ENCODE assay signal across 23 cellular contexts in the genomic region with DNA sequence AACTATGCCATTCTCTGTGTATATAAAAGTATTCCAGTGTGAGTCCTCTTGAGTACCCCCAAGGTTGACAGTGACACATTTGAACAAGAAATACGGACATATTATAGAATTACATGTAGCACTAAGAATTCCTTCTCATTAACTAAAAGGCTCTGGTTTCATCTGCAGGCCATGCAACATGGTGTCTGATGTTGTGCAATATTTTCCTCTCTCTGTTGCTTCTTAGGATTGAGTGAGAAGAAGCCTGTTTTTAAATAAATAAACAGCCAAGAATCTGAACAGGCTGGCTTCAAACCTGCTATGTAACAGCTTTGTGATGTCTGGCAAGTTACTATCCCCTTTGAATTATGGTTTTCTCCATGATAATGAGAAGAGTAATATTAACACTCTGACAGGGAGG. TPM values are rescaled to one million over a fixed set of nuclear protein-coding genes. Genes with fewer than 3 reads are reported as not detected.
"Had no signal": no experiment of that assay in that cellular context is flagged by ENCODE, and none has a peak within 500 bp of the region (broad histone marks: within the 10 kb centered on the region; RNA-seq: fewer than 3 reads in every experiment).

No MANE protein-coding gene starts in this region.

- H3K9me3 ChIP-seq: body of pancreas, colonic mucosa, gastroesophageal sphincter, left ventricle myocardium inferior, right atrium auricular region, stomach, testis, upper lobe of left lung had no signal

- H3K36me3 ChIP-seq: colonic mucosa, gastroesophageal sphincter, left ventricle myocardium inferior, right atrium auricular region, stomach, upper lobe of left lung had no signal

- H3K27me3 ChIP-seq: body of pancreas, colonic mucosa, gastroesophageal sphincter, right atrium auricular region, stomach, testis, upper lobe of left lung had no signal

- DNase-seq: activated CD4-positive, alpha-beta memory T cell treated with anti-CD3 and anti-CD28 coated beads, Interleukin-2, amount 10 ng/mL, durations not matched to agents 7 days and 5 days; activated CD4-positive, alpha-beta T cell treated with anti-CD3 and anti-CD28 coated beads for 4 hours; activated effector memory CD4-positive, alpha-beta T cell treated with anti-CD3 and anti-CD28 coated beads, Interleukin-2, amount 50 U/mL, for 16 hours; activated T-cell treated with anti-CD3 and anti-CD28 coated beads, Interleukin-2, amount 50 U/mL, for 48 hours; amniotic stem cell; body of pancreas; caudate nucleus; colonic mucosa; left ventricle myocardium inferior; mesendoderm; nucleus accumbens; stimulated activated CD4-positive, alpha-beta T cell treated with anti-CD3 and anti-CD28 coated beads, Interleukin-1b, Interleukin-23, amount 100 ng/mL, for 48 hours; stomach; T-helper 17 cell; testis; upper lobe of left lung had no signal

- H3K27ac ChIP-seq: body of pancreas, colonic mucosa, gastroesophageal sphincter, right atrium auricular region, stomach, testis, upper lobe of left lung had no signal

- H3K4me3 ChIP-seq: body of pancreas, colonic mucosa, gastroesophageal sphincter, left ventricle myocardium inferior, right atrium auricular region, stomach, testis, upper lobe of left lung had no signal

- ATAC-seq: body of pancreas; esophagus mucosa; gastroesophageal sphincter; natural killer cell treated with Interleukin-12 subunit alpha and Interleukin-12 subunit beta and Interleukin-15 and Interleukin-18, amount 100 ng/mL, for 72 hours; T-helper 17 cell had no signal

- H3K4me1 ChIP-seq: body of pancreas, colonic mucosa, gastroesophageal sphincter, left ventricle myocardium inferior, right atrium auricular region, stomach, testis had no signal

RNA-seq across cellular contexts. Expression of gene CCER1, which starts 22.2 kb away (rescaled TPM):
- total RNA-seq: activated CD4-positive, alpha-beta memory T cell treated with anti-CD3 and anti-CD28 coated beads, Interleukin-2, amount 10 ng/mL, durations not matched to agents 7 days and 5 days; body of pancreas; colonic mucosa; esophagus mucosa; gastroesophageal sphincter; left ventricle myocardium inferior; natural killer cell treated with Interleukin-12 subunit alpha and Interleukin-12 subunit beta and Interleukin-15 and Interleukin-18, amount 100 ng/mL, for 72 hours; posterior vena cava; right atrium auricular region; stomach; T-helper 17 cell; upper lobe of left lung; WTC11 had no signal
- polyA plus RNA-seq: keratinocyte, stomach had no signal

RNA-seq across cellular contexts. Expression of gene EPYC, which starts 27.5 kb away (rescaled TPM):
- total RNA-seq: activated CD4-positive, alpha-beta memory T cell treated with anti-CD3 and anti-CD28 coated beads, Interleukin-2, amount 10 ng/mL, durations not matched to agents 7 days and 5 days; body of pancreas; colonic mucosa; esophagus mucosa; gastroesophageal sphincter; left ventricle myocardium inferior; natural killer cell treated with Interleukin-12 subunit alpha and Interleukin-12 subunit beta and Interleukin-15 and Interleukin-18, amount 100 ng/mL, for 72 hours; posterior vena cava; right atrium auricular region; stomach; T-helper 17 cell; testis; upper lobe of left lung; WTC11 had no signal
- polyA plus RNA-seq: keratinocyte, stomach had no signal
